ENCODE assay signal across 18 cellular contexts in the genomic region with DNA sequence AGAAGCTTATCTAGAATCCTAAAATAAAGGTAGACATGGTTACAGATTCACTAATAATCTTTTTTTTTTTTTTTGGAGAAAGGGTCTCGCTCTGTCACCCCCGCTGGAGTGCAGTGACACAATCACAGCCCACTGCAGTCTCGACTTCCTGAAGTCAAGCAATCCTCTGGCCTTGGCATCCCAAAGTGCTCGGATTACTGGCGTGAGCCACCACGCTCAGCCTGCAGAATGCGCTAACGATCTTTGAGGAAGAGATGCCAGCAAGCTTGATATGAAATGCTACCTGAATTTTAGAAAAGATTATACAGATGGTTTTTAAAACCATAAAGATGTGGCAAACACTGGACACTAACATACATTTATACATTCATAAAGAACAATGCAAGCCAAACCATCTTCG. TPM values are rescaled to one million over a fixed set of nuclear protein-coding genes. Genes with fewer than 3 reads are reported as not detected.
DNase-seq lines count a peak whose midpoint lies in the region; ATAC-seq and TF ChIP-seq lines count a peak whose summit lies in the region.
"Had no signal": no experiment of that assay in that cellular context is flagged by ENCODE, and none has a peak within 500 bp of the region (broad histone marks: within the 10 kb centered on the region; RNA-seq: fewer than 3 reads in every experiment).

No MANE protein-coding gene starts in this region.

- H3K4me3 Mint-ChIP-seq in CD4-positive, CD25-positive, alpha-beta regulatory T cell: peak overlapping the region in 3 of 4 donors; percentile 1 to 65 (median 45)

- DNase-seq in CD4-positive, CD25-positive, alpha-beta regulatory T cell: no peak
- DNase-seq in LHCN-M2 (ENCODE audit: low read depth): peak; percentile 8
- DNase-seq in hepatocyte (ENCODE audit: low spot score): no peak
- no peak for DNase-seq in prostate gland (ENCODE audit: low spot score)
- no peak for DNase-seq in DMS 273 (lab: John Stamatoyannopoulos, UW; ENCODE audit: unreplicated experiment)
- no peak for DNase-seq in glomerular visceral epithelial cell (ENCODE audit: extremely low spot score)
- DNase-seq in GM19238 (ENCODE audit: insufficient read length, low spot score): no peak
- no peak for DNase-seq in erythroblast (lab: John Stamatoyannopoulos, UW)
- DNase-seq: GOT3, IMR-90, Karpas-422, NCI-H1105 treated with DMSO at 0.1 percent for 48 hours, NCI-H1694 treated with DMSO at 0.1 percent for 48 hours, NCI-H748 treated with DMSO at 0.1 percent for 48 hours, PC-3 had no signal

- TF ChIP-seq POLR2A in prostate gland (IDR thresholded peaks at IDR 0.05) (no peak), erythroblast (IDR thresholded peaks at IDR 0.05; ENCODE audit: low read length) (no peak)

- H3K36me3 ChIP-seq in CD4-positive, CD25-positive, alpha-beta regulatory T cell (ENCODE audit: control insufficient read depth, insufficient read depth, low read length): peaks cover 37% of the 10 kb centered on the region
- H3K36me3 ChIP-seq in hepatocyte (replicated peaks; ENCODE audit: insufficient read depth, low read depth) (no peaks in the 10 kb centered on the region), prostate gland (no peaks in the 10 kb centered on the region)

- no peak overlapping the region for H3K4me2 ChIP-seq in hepatocyte

- peak overlapping the region; percentile 14 for H3K4me3 ChIP-seq in CD4-positive, CD25-positive, alpha-beta regulatory T cell (ENCODE audit: low read depth, low read length)
- H3K4me3 ChIP-seq in hepatocyte (no peak overlapping the region), prostate gland (no peak overlapping the region)
- H3K4me3 ChIP-seq: SJSA1 had no signal

- peaks cover 34 to 72% (median 56%) of the 10 kb centered on the region in 4 donors for H3K4me1 Mint-ChIP-seq in CD4-positive, CD25-positive, alpha-beta regulatory T cell

- H4K20me1 ChIP-seq in hepatocyte (ENCODE audit: insufficient read depth, poor library complexity, severe bottlenecking): no peaks in the 10 kb centered on the region

- H3K27me3 ChIP-seq in CD4-positive, CD25-positive, alpha-beta regulatory T cell (ENCODE audit: control insufficient read depth, insufficient read depth, low read length): no peaks in the 10 kb centered on the region
- H3K27me3 ChIP-seq in hepatocyte (no peaks in the 10 kb centered on the region), prostate gland (replicated peaks; ENCODE audit: insufficient read depth) (no peaks in the 10 kb centered on the region)
- H3K27me3 ChIP-seq: SJSA1 had no signal

- no peaks in the 10 kb centered on the region for H3K9me3 Mint-ChIP-seq in CD4-positive, CD25-positive, alpha-beta regulatory T cell

- H3K4me1 ChIP-seq in CD4-positive, CD25-positive, alpha-beta regulatory T cell (ENCODE audit: control insufficient read depth, insufficient read depth, low read length, poor library complexity, severe bottlenecking): peaks cover 35% of the 10 kb centered on the region
- peaks cover 36% of the 10 kb centered on the region for H3K4me1 ChIP-seq in hepatocyte (ENCODE audit: insufficient read depth)
- H3K4me1 ChIP-seq in prostate gland (replicated peaks): no peaks in the 10 kb centered on the region
- H3K4me1 ChIP-seq: SJSA1 had no signal

- H3K36me3 Mint-ChIP-seq in CD4-positive, CD25-positive, alpha-beta regulatory T cell: peaks cover 43% of the 10 kb centered on the region

- no peak for ATAC-seq in CD4-positive, CD25-positive, alpha-beta regulatory T cell (ENCODE audit: low read depth in 2 of 2)
- ATAC-seq: PC-3 had no signal

- H3K9me3 ChIP-seq in CD4-positive, CD25-positive, alpha-beta regulatory T cell (ENCODE audit: control insufficient read depth in 2 of 2, low read length in 2 of 2): no peaks in the 10 kb centered on the region
- H3K9me3 ChIP-seq in hepatocyte (ENCODE audit: low read depth) (no peaks in the 10 kb centered on the region), prostate gland (no peaks in the 10 kb centered on the region)
- H3K9me3 ChIP-seq: SJSA1 had no signal

- WGBS in hepatocyte (ENCODE audit: low lambda C conversion rate, missing lambda C conversion rate): 94% methylated on average over 9 of the region's 9 CpGs
- WGBS in prostate gland: 92% methylated on average over 9 of the region's 9 CpGs

- TF ChIP-seq CTCF in hepatocyte (IDR thresholded peaks at IDR 0.05; ENCODE audit: poor library complexity) (no peak), prostate gland (IDR thresholded peaks at IDR 0.05) (no peak)

- no peak overlapping the region for H3K27ac Mint-ChIP-seq in CD4-positive, CD25-positive, alpha-beta regulatory T cell

- H3K27ac ChIP-seq in CD4-positive, CD25-positive, alpha-beta regulatory T cell (ENCODE audit: insufficient read depth, low read length, poor library complexity, severe bottlenecking): no peak overlapping the region
- peak overlapping the region; percentile 96 for H3K27ac ChIP-seq in hepatocyte
- peak overlapping the region; percentile 36 to 42 for H3K27ac ChIP-seq in prostate gland
- H3K27ac ChIP-seq: C4-2B, RWPE1, SJSA1 had no signal

- no peaks in the 10 kb centered on the region for H3K27me3 Mint-ChIP-seq in CD4-positive, CD25-positive, alpha-beta regulatory T cell

- no peaks in the 10 kb centered on the region for H3K9me2 ChIP-seq in hepatocyte (replicated peaks; ENCODE audit: insufficient read depth)

- intact Hi-C loops in prostate gland (cut with DNase I): no loop called here

- H2AFZ ChIP-seq in hepatocyte: no peak overlapping the region

- H3K79me2 ChIP-seq in hepatocyte: peaks cover 52% of the 10 kb centered on the region

RNA-seq across cellular contexts. Expression of gene GNPAT, which starts 4.1 kb away (rescaled TPM):
- total RNA-seq in CD4-positive, CD25-positive, alpha-beta regulatory T cell: 23.1 TPM
- 10 to 100 TPM; 36.4 to 46.8 (median 41.7) TPM for polyA plus RNA-seq in CD4-positive, CD25-positive, alpha-beta regulatory T cell
- total RNA-seq in LHCN-M2 (2014; rRNA removed) (79.7 TPM in 2 replicates), hepatocyte (63.9 and 71.6 TPM in 2 replicates), prostate gland (10 to 100 TPM; 40.6 to 45.2 TPM)
- polyA plus RNA-seq in LHCN-M2 (2012): 32.6 TPM
- 38.2 and 40.8 TPM in 2 replicates for polyA plus RNA-seq in hepatocyte
